ENCODE assay signal across 19 cellular contexts in the genomic region with DNA sequence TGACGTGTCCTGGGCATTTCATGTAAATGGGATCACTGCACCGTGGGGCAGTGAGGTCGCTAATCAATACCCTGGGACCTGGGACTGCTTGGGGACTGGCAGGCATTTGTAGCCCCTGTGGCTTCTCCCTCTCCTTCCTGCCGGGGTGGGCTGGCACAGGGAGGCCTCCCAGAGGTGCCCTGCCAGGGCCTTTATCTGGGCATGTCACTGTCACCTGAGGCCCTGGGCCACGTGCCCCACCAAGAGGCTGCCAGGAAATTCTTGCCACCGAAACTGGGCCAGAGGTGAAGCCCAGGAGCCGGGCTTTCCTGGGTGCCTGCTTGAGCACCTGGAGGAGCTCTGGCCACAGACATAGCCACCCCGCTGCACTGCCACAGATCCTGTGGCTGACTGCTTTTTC. TPM values are rescaled to one million over a fixed set of nuclear protein-coding genes. Genes with fewer than 3 reads are reported as not detected.
A peak's percentile ranks its signal among the peaks of the same experiment; 100 is the strongest.
DNase-seq lines count a peak whose midpoint lies in the region; ATAC-seq and TF ChIP-seq lines count a peak whose summit lies in the region.
"Had no signal": no experiment of that assay in that cellular context is flagged by ENCODE, and none has a peak within 500 bp of the region (broad histone marks: within the 10 kb centered on the region; RNA-seq: fewer than 3 reads in every experiment).

No MANE protein-coding gene starts in this region.

- peaks cover 7% of the 10 kb centered on the region in 2 experiments; a peak in 3 of 4 replicates for H3K4me1 ChIP-seq in HCT116 (ENCODE audit: control insufficient read depth in 1 of 2, insufficient read depth in 2 of 2, low read length in 2 of 2)
- H3K4me1 ChIP-seq in body of pancreas, result peaks cover 12% of the 10 kb centered on the region
- H3K4me1 ChIP-seq in left ventricle myocardium inferior, result peaks cover 21% of the 10 kb centered on the region
- peaks cover 6% of the 10 kb centered on the region for H3K4me1 ChIP-seq in psoas muscle
- H3K4me1 ChIP-seq in hepatocyte (ENCODE audit: insufficient read depth), result no peaks in the 10 kb centered on the region
- H3K4me1 ChIP-seq in MM.1S (ENCODE audit: low read length), result no peaks in the 10 kb centered on the region

- intact Hi-C loops in HCT116 (cut with micrococcal nuclease), result no loop called here
- intact Hi-C loops in body of pancreas (cut with DNase I), result no loop called here
- intact Hi-C loops in left ventricle myocardium inferior (cut with micrococcal nuclease), result no loop called here
- intact Hi-C loops in psoas muscle (cut with DNase I), result no loop called here

- H4K20me1 ChIP-seq in HCT116 (ENCODE audit: insufficient read depth), result no peaks in the 10 kb centered on the region
- no peaks in the 10 kb centered on the region for H4K20me1 ChIP-seq in hepatocyte (ENCODE audit: insufficient read depth, poor library complexity, severe bottlenecking)
- no peaks in the 10 kb centered on the region for H4K20me1 ChIP-seq in MM.1S (ENCODE audit: insufficient read depth, low read length)

- ATAC-seq in HCT116, result peak; percentile 27; the same call in 1 of the 2 replicates
- peak; percentile 81 for ATAC-seq in body of pancreas
- peak; percentile 43 to 50 (median 47) for ATAC-seq in psoas muscle
- ATAC-seq in WTC11, result no peak
- ATAC-seq in GM21390 (IDR thresholded peaks at IDR 0.05; ENCODE audit: unreplicated experiment), result no peak
- ATAC-seq: PC-3 had no signal

- H3K36me3 Mint-ChIP-seq in WTC11, result no peaks in the 10 kb centered on the region
- H3K36me3 Mint-ChIP-seq: CD4-positive, CD25-positive, alpha-beta regulatory T cell had no signal

- H3K27me3 ChIP-seq in HCT116 (ENCODE audit: insufficient read depth, low read length) (no peaks in the 10 kb centered on the region), body of pancreas (no peaks in the 10 kb centered on the region), left ventricle myocardium inferior (ENCODE audit: low read depth) (peaks cover 39% of the 10 kb centered on the region), psoas muscle (ENCODE audit: insufficient read depth in 3 of 3, low read length in 2 of 3) (no peaks in the 10 kb centered on the region), hepatocyte (peaks cover 29% of the 10 kb centered on the region), MM.1S (replicated peaks; ENCODE audit: insufficient read depth, low read length) (peaks cover 94% of the 10 kb centered on the region)

- H3K4me2 ChIP-seq in HCT116 (ENCODE audit: low read length), result no peak overlapping the region
- H3K4me2 ChIP-seq in hepatocyte, result no peak overlapping the region
- no peak overlapping the region for H3K4me2 ChIP-seq in MM.1S (ENCODE audit: low read depth, low read length)

- H3K4me3 Mint-ChIP-seq in WTC11, result no peak overlapping the region
- H3K4me3 Mint-ChIP-seq: CD4-positive, CD25-positive, alpha-beta regulatory T cell; HFFc6 had no signal

- no peak for TF ChIP-seq CTCF in HCT116 (IDR thresholded peaks at IDR 0.05 in 2 of 3, conservative IDR thresholded peaks at IDR 0.05 in 1 of 3; ENCODE audit: borderline replicate concordance in 1 of 3, insufficient read depth in 1 of 3, low read depth in 2 of 3, low read length in 2 of 3)
- no peak for TF ChIP-seq CTCF in body of pancreas (IDR thresholded peaks at IDR 0.05)
- TF ChIP-seq CTCF in left ventricle myocardium inferior (IDR thresholded peaks at IDR 0.05; ENCODE audit: borderline replicate concordance), result no peak
- TF ChIP-seq CTCF in psoas muscle (IDR thresholded peaks at IDR 0.05), result no peak
- TF ChIP-seq CTCF in WTC11 (IDR thresholded peaks at IDR 0.05), result no peak
- TF ChIP-seq CTCF in hepatocyte (IDR thresholded peaks at IDR 0.05; ENCODE audit: poor library complexity), result no peak
- no peak for TF ChIP-seq CTCF in MM.1S (IDR thresholded peaks at IDR 0.05; ENCODE audit: low read length)

- BruUV-seq in HCT116 (replicated peaks; lab: Mats Ljungman, UMichigan), result no TSS peak

- no peaks in the 10 kb centered on the region for H3F3A ChIP-seq in MM.1S (ENCODE audit: insufficient read depth, low read length)

- H3K9me3 ChIP-seq in HCT116 (ENCODE audit: control insufficient read depth in 1 of 2, insufficient read depth in 1 of 2, low read depth in 1 of 2, low read length in 2 of 2) (no peaks in the 10 kb centered on the region), body of pancreas (no peaks in the 10 kb centered on the region), left ventricle myocardium inferior (replicated peaks) (no peaks in the 10 kb centered on the region), psoas muscle (no peaks in the 10 kb centered on the region), hepatocyte (ENCODE audit: low read depth) (no peaks in the 10 kb centered on the region), MM.1S (replicated peaks; ENCODE audit: insufficient read depth, low read length) (no peaks in the 10 kb centered on the region)

- no peaks in the 10 kb centered on the region for H3K9me3 Mint-ChIP-seq in WTC11
- H3K9me3 Mint-ChIP-seq: HFFc6 had no signal

- TF ChIP-seq POLR2A in HCT116 (IDR thresholded peaks at IDR 0.05; ENCODE audit: borderline replicate concordance, extremely low read depth, insufficient read depth, insufficient read length) (no peak), body of pancreas (IDR thresholded peaks at IDR 0.05) (no peak)

- WGBS in body of pancreas, 2 donors, result 32 to 100% methylated on average over 1 to 8 of the region's 8 CpGs
- 28 to 33% (median 32%) methylated on average over 8 of the region's 8 CpGs for WGBS in psoas muscle, 3 donors
- WGBS in hepatocyte (ENCODE audit: low lambda C conversion rate, missing lambda C conversion rate), result 87% methylated on average over 8 of the region's 8 CpGs

- H3K4me1 Mint-ChIP-seq in WTC11, result peaks cover 7% of the 10 kb centered on the region
- H3K4me1 Mint-ChIP-seq: CD4-positive, CD25-positive, alpha-beta regulatory T cell had no signal

- POLR2A ChIA-PET in HCT116 (lab: Charles Lee), result interaction anchor here (0.6 to 1.5 kb wide), 2 partner anchors 25 to 54 kb away, joined by 3 read pairs; partner anchors contain the start of gene EEF2
- POLR2A ChIA-PET in WTC11 (lab: Charles Lee), result interaction anchor here (0.9 kb wide), 1 partner anchor 38 kb away, joined by 3 read pairs; no protein-coding TSS in a partner anchor

- no peaks in the 10 kb centered on the region for H3K27me3 Mint-ChIP-seq in WTC11 (ENCODE audit: low read depth)

- H3K4me3 ChIP-seq in HCT116 (replicated peaks in 1 of 2; ENCODE audit: low read depth in 1 of 2, low read length in 2 of 2), result no peak overlapping the region
- H3K4me3 ChIP-seq in body of pancreas, result no peak overlapping the region
- no peak overlapping the region for H3K4me3 ChIP-seq in left ventricle myocardium inferior
- no peak overlapping the region for H3K4me3 ChIP-seq in psoas muscle
- H3K4me3 ChIP-seq in hepatocyte, result no peak overlapping the region
- no peak overlapping the region for H3K4me3 ChIP-seq in MM.1S (ENCODE audit: low read length)

- RAD21 ChIA-PET in HCT116 (lab: Charles Lee; ENCODE audit: low non-redundant PET in 1 of 2, low total read pairs in 2 of 2, uncharacterized antibody in 2 of 2, unreplicated experiment in 2 of 2), result no interaction called here

- H3K27ac ChIP-seq in HCT116 (ENCODE audit: low read depth, low read length) (0 out of 2 replicates have a peak overlapping the region, but pooled peaks have one; percentile 16), body of pancreas (no peak overlapping the region), left ventricle myocardium inferior (replicated peaks) (peak overlapping the region; percentile 90), psoas muscle (peak overlapping the region; percentile 81), hepatocyte (no peak overlapping the region), MM.1S (ENCODE audit: low read length) (no peak overlapping the region)

- TF ChIP-seq RAD21 in HCT116 (IDR thresholded peaks at IDR 0.05; ENCODE audit: low read depth), result no peak

- no peak for DNase-seq in HCT116 (ENCODE audit: low read depth, low spot score)
- peak; percentile 48 to 75 (median 56) for DNase-seq in body of pancreas
- peak; percentile 82 for DNase-seq in left ventricle myocardium inferior
- peak; percentile 64 to 69 for DNase-seq in psoas muscle
- no peak for DNase-seq in WTC11 (ENCODE audit: low spot score)
- DNase-seq in hepatocyte (ENCODE audit: low spot score), result no peak
- DNase-seq in MM.1S, result no peak
- DNase-seq: ACHN; CD4-positive, CD25-positive, alpha-beta regulatory T cell; DMS79 treated with DMSO at 0.1 percent for 48 hours; HFFc6; Karpas-422; NCI-H1105 treated with DMSO at 0.1 percent for 48 hours; NCI-H1930; NCI-H2171 treated with DMSO at 0.1 percent for 48 hours; NCI-H510A; PC-3; SHP77 had no signal

- H2AFZ ChIP-seq in HCT116 (ENCODE audit: low read depth, low read length, poor library complexity, severe bottlenecking), result no peak overlapping the region
- H2AFZ ChIP-seq in hepatocyte, result no peak overlapping the region
- H2AFZ ChIP-seq in MM.1S (ENCODE audit: low read length), result no peak overlapping the region

- H3K36me3 ChIP-seq in HCT116 (ENCODE audit: control insufficient read depth in 1 of 2, insufficient read depth in 2 of 2, low read length in 2 of 2) (no peaks in the 10 kb centered on the region), body of pancreas (replicated peaks in 1 of 2; ENCODE audit: insufficient read depth in 1 of 2, low read depth in 2 of 2) (no peaks in the 10 kb centered on the region), left ventricle myocardium inferior (no peaks in the 10 kb centered on the region), psoas muscle (ENCODE audit: insufficient read depth in 1 of 2, low read depth in 1 of 2) (no peaks in the 10 kb centered on the region), hepatocyte (replicated peaks; ENCODE audit: insufficient read depth, low read depth) (no peaks in the 10 kb centered on the region), MM.1S (replicated peaks; ENCODE audit: insufficient read depth, low read length) (no peaks in the 10 kb centered on the region)

- H3K79me2 ChIP-seq in HCT116 (ENCODE audit: insufficient read depth, low read length), result no peaks in the 10 kb centered on the region
- no peaks in the 10 kb centered on the region for H3K79me2 ChIP-seq in hepatocyte
- H3K79me2 ChIP-seq in MM.1S (ENCODE audit: low read length), result no peaks in the 10 kb centered on the region

- CTCF ChIA-PET in HCT116 (lab: Charles Lee), result no interaction called here
- CTCF ChIA-PET in WTC11 (lab: Charles Lee), result interaction anchor here (1.2 kb wide), 1 partner anchor 57 kb away, joined by 3 read pairs; no protein-coding TSS in a partner anchor

- H3K27ac Mint-ChIP-seq in WTC11, result no peak overlapping the region
- H3K27ac Mint-ChIP-seq: CD4-positive, CD25-positive, alpha-beta regulatory T cell; HFFc6 had no signal

- H3K9ac ChIP-seq in HCT116 (ENCODE audit: low read length) (no peak overlapping the region), MM.1S (ENCODE audit: low read length) (no peak overlapping the region)

- H3K9me2 ChIP-seq in HCT116 (ENCODE audit: insufficient read depth), result no peaks in the 10 kb centered on the region
- H3K9me2 ChIP-seq in hepatocyte (replicated peaks; ENCODE audit: insufficient read depth), result no peaks in the 10 kb centered on the region
- no peaks in the 10 kb centered on the region for H3K9me2 ChIP-seq in MM.1S (replicated peaks; ENCODE audit: insufficient read depth, low read length)

RNA-seq across cellular contexts. Expression of gene NMRK2, which starts 1.8 kb away (rescaled TPM):
- total RNA-seq in HCT116 (2021; ENCODE audit: unreplicated experiment) (not detected), body of pancreas (not detected), left ventricle myocardium inferior (458 TPM), psoas muscle (100 to 1,000 TPM in 1 of 4 donors, 10 to 100 TPM in 2, 1 to 10 TPM in 1; 9.0 to 755 (median 89.4) TPM), WTC11 (2021) (50.4 to 61.9 TPM (median 51.1 TPM) in 3 replicates), hepatocyte (0.32 TPM in 1 of 2 replicates, not detected in the other)
- not detected in 2 replicates for polyA plus RNA-seq in HCT116 (2012)
- polyA plus RNA-seq in psoas muscle (100 to 1,000 TPM in 2 of 3 donors, 10 to 100 TPM in 1; 45.2 to 636 (median 602) TPM), hepatocyte (0.95 TPM in 1 of 2 replicates, not detected in the other)
- total RNA-seq: CD4-positive, CD25-positive, alpha-beta regulatory T cell; HFFc6; PC-3 had no signal
- polyA plus RNA-seq: CD4-positive, CD25-positive, alpha-beta regulatory T cell had no signal

RNA-seq across cellular contexts. Expression of gene DAPK3, which starts 39.9 kb away (rescaled TPM):
- total RNA-seq in HCT116 (2021; ENCODE audit: unreplicated experiment) (54.8 TPM), body of pancreas (10 to 100 TPM; 44.5 to 47.7 TPM), left ventricle myocardium inferior (74.6 TPM), psoas muscle (100 to 1,000 TPM in 3 of 4 donors, 10 to 100 TPM in 1; 92.6 to 142 (median 105) TPM), WTC11 (2021) (61.5 to 73.5 TPM (median 68.4 TPM) in 3 replicates), hepatocyte (113 and 140 TPM in 2 replicates)
- 48.0 and 62.1 TPM in 2 replicates for polyA plus RNA-seq in HCT116 (2012)
- polyA plus RNA-seq in psoas muscle (100 to 1,000 TPM; 148 to 176 (median 165) TPM), hepatocyte (103 and 123 TPM in 2 replicates)

RNA-seq across cellular contexts. Expression of gene ATCAY, which starts 50.6 kb away (rescaled TPM):
- total RNA-seq in HCT116 (2021; ENCODE audit: unreplicated experiment) (not detected), body of pancreas (1 to 10 TPM in 1 of 2 donors, not detected in 1; 1.6 TPM), left ventricle myocardium inferior (not detected), psoas muscle (not detected), WTC11 (2021) (21.1 to 23.5 TPM (median 21.3 TPM) in 3 replicates), hepatocyte (0.13 and 0.28 TPM in 2 replicates)
- polyA plus RNA-seq in HCT116 (2012), result not detected in 2 replicates
- polyA plus RNA-seq in psoas muscle (under 1 TPM in 1 of 3 donors, not detected in 2; 0.04 TPM), hepatocyte (0.33 TPM in 1 of 2 replicates, not detected in the other)
- total RNA-seq: CD4-positive, CD25-positive, alpha-beta regulatory T cell; HFFc6; PC-3 had no signal
- polyA plus RNA-seq: CD4-positive, CD25-positive, alpha-beta regulatory T cell had no signal

RNA-seq across cellular contexts. Expression of gene EEF2, which starts 54.2 kb away (rescaled TPM):
- total RNA-seq in HCT116 (2021; ENCODE audit: unreplicated experiment) (3,796 TPM), body of pancreas (1,000 to 10,000 TPM; 1,656 to 1,704 TPM), left ventricle myocardium inferior (2,303 TPM), psoas muscle (1,000 to 10,000 TPM; 2,332 to 3,628 (median 2,726) TPM), WTC11 (2021) (3,572 to 3,864 TPM (median 3,852 TPM) in 3 replicates), hepatocyte (1,740 and 1,817 TPM in 2 replicates)
- polyA plus RNA-seq in HCT116 (2012), result 3,320 and 3,735 TPM in 2 replicates
- polyA plus RNA-seq in psoas muscle (1,000 to 10,000 TPM; 1,416 to 1,891 (median 1,484) TPM), hepatocyte (444 and 526 TPM in 2 replicates)

Comparison
In these comparisons a context has a peak if more than half of its experiments do, and no peak if none do; other contexts are left out.
1. ATAC-seq: peak in HCT116 (single experiment), body of pancreas (single experiment) and psoas muscle (4 of 4); none in WTC11 (single experiment) and GM21390 (single experiment).
2. DNase-seq: peak in body of pancreas (4 of 4), left ventricle myocardium inferior (single experiment) and psoas muscle (2 of 2); none in HCT116 (single experiment), WTC11 (single experiment), hepatocyte (single experiment) and MM.1S (single experiment).
3. H3K27ac ChIP-seq: peak in HCT116 (single experiment), left ventricle myocardium inferior (single experiment) and psoas muscle (single experiment); none in body of pancreas (0 of 4), hepatocyte (single experiment) and MM.1S (single experiment).
4. Of the 4 proteins assayed by ChIP-seq in both WTC11 and HCT116: peak only in WTC11: none; only in HCT116: MAX; in both: none; in neither: 3.